35 cellular contexts compared by ENCODE assay signal in the genomic region with DNA sequence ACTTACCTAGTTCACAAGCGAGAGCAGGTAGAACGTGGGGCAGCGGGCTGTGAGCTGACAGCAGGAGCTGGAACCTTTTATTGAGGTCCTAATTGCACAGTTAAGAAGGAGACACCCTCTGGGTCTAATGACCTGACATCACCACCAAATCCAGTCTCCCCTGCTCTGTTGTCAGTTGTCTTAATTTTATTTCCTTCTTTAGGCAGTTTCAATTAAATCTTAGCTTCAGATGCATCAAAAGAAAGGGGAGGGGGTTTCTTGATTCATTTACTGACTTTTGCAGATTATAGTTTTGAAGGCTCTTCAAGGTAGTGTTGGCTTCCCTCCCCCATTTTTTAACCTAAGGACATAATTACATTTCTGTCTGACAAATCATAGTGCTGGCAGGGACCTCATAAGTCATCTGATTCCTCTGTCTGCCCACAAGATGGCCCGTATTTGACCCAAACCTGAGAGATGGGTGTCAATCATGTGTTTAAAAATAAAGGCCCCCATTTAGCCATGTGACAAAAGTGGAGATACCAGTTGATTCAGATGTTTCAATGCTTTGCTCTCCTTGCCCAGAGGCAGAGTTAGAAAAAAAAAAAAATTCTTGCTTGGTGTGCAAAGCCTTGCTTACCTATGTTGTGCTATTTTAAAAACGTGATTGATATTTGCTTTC. TPM values are rescaled to one million over a fixed set of nuclear protein-coding genes. Genes with fewer than 3 reads are reported as not detected.
"Had no signal": no experiment of that assay in that cellular context is flagged by ENCODE, and none has a peak within 500 bp of the region (broad histone marks: within the 10 kb centered on the region; RNA-seq: fewer than 3 reads in every experiment).

Gene TCHHL1 (minus strand): TSS at position 51 of the 661 bp plus-strand sequence. CDS start 921 bp downstream, outside the sequence.

- H3K36me3 ChIP-seq: adrenal gland had no signal

- H3K4me1 ChIP-seq: adrenal gland had no signal

- H3K9me3 ChIP-seq: adrenal gland had no signal

- H3K4me3 ChIP-seq: adrenal gland had no signal

- ATAC-seq: activated naive CD4-positive, alpha-beta T cell treated with anti-CD3 and anti-CD28 coated beads, Interleukin-2, amount 50 U/mL, for 72 hours; activated T-cell treated with anti-CD3 and anti-CD28 coated beads, Interleukin-2, amount 50 U/mL, for 4 hours; SK-N-SH treated with all-trans-retinoic acid at 6 μM for 48 hours; T-cell; T-helper 17 cell had no signal

- H3K27ac Mint-ChIP-seq: activated B cell treated with CpG ODN at 0.5 μM for 24 hours; activated CD4-positive, alpha-beta memory T cell treated with anti-CD3 and anti-CD28 coated beads for 36 hours; activated naive CD4-positive, alpha-beta T cell treated with anti-CD3 and anti-CD28 coated beads for 36 hours; activated naive CD4-positive, alpha-beta T cell treated with anti-CD3 and anti-CD28 coated beads, Interleukin-2, amount 50 U/mL, for 72 hours; activated T-helper 1 cell treated with anti-CD3 and anti-CD28 coated beads, Interleukin-12 subunit alpha, Interleukin-12 subunit beta, Interleukin-2, Interleukin-4 antibody, amounts not matched to agents 30 ng/mL and 10 ng/mL and 1 ng/mL, durations not matched to agents 14 hours and 24 hours and 36 hours; brain; T-cell; T-helper 17 cell had no signal

- DNase-seq: activated B cell treated with CpG ODN at 0.5 μM for 24 hours; activated CD4-positive, alpha-beta memory T cell treated with anti-CD3 and anti-CD28 coated beads for 36 hours; activated CD4-positive, alpha-beta T cell treated with anti-CD3 and anti-CD28 coated beads for 4 hours; activated CD4-positive, alpha-beta T cell treated with anti-CD3 and anti-CD28 coated beads, Interleukin-2, amount 50 U/mL, for 1 hour; activated CD4-positive, CD25-positive, alpha-beta regulatory T cell treated with anti-CD3 and anti-CD28 coated beads, Interleukin-2, amount 50 U/mL, for 72 hours; activated CD8-positive, alpha-beta memory T cell treated with anti-CD3 and anti-CD28 coated beads, Interleukin-2, amount 50 U/mL, for 4 hours; activated gamma-delta T cell treated with Interleukin-2 at 50 U/mL for 16 hours; activated naive CD4-positive, alpha-beta T cell treated with anti-CD3 and anti-CD28 coated beads for 36 hours; activated T-cell treated with anti-CD3 and anti-CD28 coated beads for 4 hours; activated T-cell treated with anti-CD3 and anti-CD28 coated beads, Interleukin-2, amount 50 U/mL, for 4 hours; adrenal gland; central memory CD4-positive, alpha-beta T cell; NCI-H1092 treated with DMSO at 0.1 percent for 48 hours; NCI-H1417; NCI-H187 treated with DMSO at 0.1 percent for 48 hours; NCI-H2081; NCI-H2171 treated with DMSO at 0.1 percent for 48 hours; NCI-H2227 treated with DMSO at 0.1 percent for 48 hours; NCI-H446; NCI-H510A treated with DMSO at 0.1 percent for 48 hours; NK-92 treated with Interleukin-12 subunit alpha and Interleukin-12 subunit beta, amount 100 ng/mL, for 24 hours; SHP77; T-cell; T-helper 17 cell; T-helper 9 cell had no signal

- H3K27ac ChIP-seq: adrenal gland, KMS-11, VCaP had no signal

- H3K36me3 Mint-ChIP-seq: activated CD4-positive, alpha-beta memory T cell treated with anti-CD3 and anti-CD28 coated beads for 36 hours; activated naive CD4-positive, alpha-beta T cell treated with anti-CD3 and anti-CD28 coated beads, Interleukin-2, amount 50 U/mL, for 72 hours; brain had no signal

- H3K4me2 ChIP-seq: KMS-11 had no signal

- H3K4me3 Mint-ChIP-seq: activated B cell treated with CpG ODN at 0.5 μM for 24 hours; activated CD4-positive, alpha-beta memory T cell treated with anti-CD3 and anti-CD28 coated beads for 36 hours; activated naive CD4-positive, alpha-beta T cell treated with anti-CD3 and anti-CD28 coated beads for 36 hours; activated T-cell treated with anti-CD3 and anti-CD28 coated beads, Interleukin-2, amount 50 U/mL, for 4 hours; activated T-helper 1 cell treated with anti-CD3 and anti-CD28 coated beads, Interleukin-12 subunit alpha, Interleukin-12 subunit beta, Interleukin-2, Interleukin-4 antibody, amounts not matched to agents 30 ng/mL and 10 ng/mL and 1 ng/mL, durations not matched to agents 14 hours and 24 hours and 36 hours; brain; T-cell; T-helper 17 cell had no signal

- H3K4me1 Mint-ChIP-seq: activated B cell treated with CpG ODN at 0.5 μM for 24 hours, brain, T-cell, T-helper 17 cell had no signal

RNA-seq across cellular contexts. Expression of gene TCHHL1, which starts in this region (rescaled TPM):
- total RNA-seq: activated B cell treated with CpG ODN at 0.5 μM for 24 hours; activated CD4-positive, alpha-beta memory T cell treated with anti-CD3 and anti-CD28 coated beads for 36 hours; activated naive CD4-positive, alpha-beta T cell treated with anti-CD3 and anti-CD28 coated beads for 36 hours; activated naive CD4-positive, alpha-beta T cell treated with anti-CD3 and anti-CD28 coated beads, Interleukin-2, amount 50 U/mL, for 72 hours; activated T-cell treated with anti-CD3 and anti-CD28 coated beads, Interleukin-2, amount 50 U/mL, for 4 hours; activated T-helper 1 cell treated with anti-CD3 and anti-CD28 coated beads, Interleukin-12 subunit alpha, Interleukin-12 subunit beta, Interleukin-2, Interleukin-4 antibody, amounts not matched to agents 30 ng/mL and 10 ng/mL and 1 ng/mL, durations not matched to agents 14 hours and 24 hours and 36 hours; adrenal gland; astrocyte; cerebellum; LHCN-M2; SK-MEL-5; T-cell; T-helper 17 cell had no signal
